25 cellular contexts compared by ENCODE assay signal in the genomic region with DNA sequence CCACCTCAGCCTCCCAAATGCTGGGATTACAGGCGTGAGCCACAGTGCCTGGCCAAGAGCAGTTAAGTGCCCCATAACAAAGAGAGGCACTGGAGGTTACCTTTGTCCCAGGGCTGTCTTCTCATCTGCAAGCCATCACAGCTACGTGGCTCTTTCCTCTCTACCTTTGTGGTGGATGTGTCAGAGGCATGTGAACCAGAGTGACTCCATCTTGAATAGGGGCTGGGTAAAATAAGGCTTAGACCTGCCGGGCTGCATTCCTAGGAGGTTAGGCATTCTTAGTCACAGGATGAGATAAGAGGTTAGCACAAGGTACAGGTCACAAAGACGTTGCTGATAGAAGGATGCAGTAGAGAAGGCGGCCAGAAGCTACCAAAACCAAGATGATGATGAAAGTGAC. TPM values are rescaled to one million over a fixed set of nuclear protein-coding genes. Genes with fewer than 3 reads are reported as not detected.
DNase-seq lines count a peak whose midpoint lies in the region; ATAC-seq, FAIRE-seq and TF ChIP-seq lines count a peak whose summit lies in the region.
"Had no signal": no experiment of that assay in that cellular context is flagged by ENCODE, and none has a peak within 500 bp of the region (broad histone marks: within the 10 kb centered on the region; RNA-seq: fewer than 3 reads in every experiment).

No MANE protein-coding gene starts in this region.

- no peaks in the 10 kb centered on the region for H4K20me1 ChIP-seq in keratinocyte (ENCODE audit: control insufficient read depth, extremely low read depth, insufficient read depth, low read length)

- ATAC-seq in A549 (peak in 1 of 2 experiments; percentile 30; a peak in 2 of 6 replicates), RWPE2 (ENCODE audit: low read depth) (peak; percentile 67), GM21576 (IDR thresholded peaks at IDR 0.05; ENCODE audit: unreplicated experiment) (no peak)
- ATAC-seq: activated CD8-positive, alpha-beta T cell treated with anti-CD3 and anti-CD28 coated beads for 36 hours; heart right ventricle; left colon; T-cell had no signal

- no peaks in the 10 kb centered on the region for H3K27me3 ChIP-seq in RWPE2 (ENCODE audit: insufficient read depth, poor library complexity, severe bottlenecking)
- no peaks in the 10 kb centered on the region for H3K27me3 ChIP-seq in keratinocyte (ENCODE audit: control insufficient read depth, extremely low read depth, insufficient read depth, low read length)
- H3K27me3 ChIP-seq: SJCRH30 had no signal

- TF ChIP-seq RAD21 in A549 (conservative IDR thresholded peaks at IDR 0.05 in 1 of 2, IDR thresholded peaks at IDR 0.05 in 1 of 2): no peak

- TF ChIP-seq POLR2A in A549 (IDR thresholded peaks at IDR 0.05; ENCODE audit: low read length): no peak

- POLR2A ChIA-PET in A549 (lab: Yijun Ruan, JAX): no interaction called here

- dilution Hi-C loops in keratinocyte (cut with MboI; ENCODE audit: extremely low pct_ligation_motif_present, low sequenced_read_pairs): no loop called here

- H3K27ac ChIP-seq in A549 (no peak overlapping the region), RWPE2 (ENCODE audit: poor library complexity, severe bottlenecking) (no peak overlapping the region), keratinocyte (ENCODE audit: control insufficient read depth, insufficient read depth, low read length) (peak overlapping the region; percentile 74)
- H3K27ac ChIP-seq: heart right ventricle, SJCRH30 had no signal

- FAIRE-seq in A549 (lab: Jason Lieb, UNC) (no peak), HTR-8/SVneo (lab: Jason Lieb, UNC) (peak; percentile 31), keratinocyte (lab: Jason Lieb, UNC) (peak; percentile 94)
- FAIRE-seq: astrocyte, GM12891, TTC549 had no signal

- H3K4me3 ChIP-seq in A549: no peak overlapping the region
- no peak overlapping the region for H3K4me3 ChIP-seq in RWPE2 (ENCODE audit: severe bottlenecking)
- no peak overlapping the region for H3K4me3 ChIP-seq in keratinocyte (ENCODE audit: control insufficient read depth in 2 of 3, extremely low read depth in 1 of 3, insufficient read depth in 2 of 3, low read depth in 1 of 3, low read length in 3 of 3)
- H3K4me3 ChIP-seq: heart right ventricle, SJCRH30 had no signal

- H2AFZ ChIP-seq in keratinocyte (ENCODE audit: control insufficient read depth, low read length): no peak overlapping the region

- DNase-seq in A549 (ENCODE audit: low read depth in 1 of 2, low spot score in 1 of 2) (peak in 1 of 2 experiments; percentile 10), HTR-8/SVneo (ENCODE audit: insufficient read length, low spot score) (no peak), RWPE2 (ENCODE audit: low spot score) (no peak), keratinocyte (ENCODE audit: low read depth, low spot score) (peak; percentile 91), activated gamma-delta T cell treated with Interleukin-2 at 50 U/mL for 16 hours (no peak), SW 1271 (lab: John Stamatoyannopoulos, UW) (no peak), NCI-H1417 treated with DMSO at 0.1 percent for 48 hours (lab: John Stamatoyannopoulos, UW) (no peak)
- DNase-seq: activated CD4-positive, CD25-positive, alpha-beta regulatory T cell treated with anti-CD3 and anti-CD28 coated beads, Interleukin-2, amount 50 U/mL, for 72 hours; activated CD8-positive, alpha-beta T cell treated with anti-CD3 and anti-CD28 coated beads for 36 hours; activated naive CD8-positive, alpha-beta T cell treated with anti-CD3 and anti-CD28 coated beads for 36 hours; DND-41; foreskin fibroblast; heart right ventricle; KBM-7; left colon; naive B cell; NCI-H1930; NCI-H82; SJCRH30; stimulated activated CD4-positive, alpha-beta T cell treated with anti-CD3 and anti-CD28 coated beads, Interleukin-1b, Interleukin-23, amount 100 ng/mL, for 48 hours; T-cell had no signal

- H3K9me3 ChIP-seq in A549 (no peaks in the 10 kb centered on the region), RWPE2 (ENCODE audit: severe bottlenecking) (no peaks in the 10 kb centered on the region), keratinocyte (ENCODE audit: control insufficient read depth, low read depth, low read length) (no peaks in the 10 kb centered on the region)
- H3K9me3 ChIP-seq: SJCRH30 had no signal

- H3K4me1 ChIP-seq in A549: no peaks in the 10 kb centered on the region
- H3K4me1 ChIP-seq in RWPE2 (ENCODE audit: insufficient read depth, poor library complexity, severe bottlenecking): peaks cover 13% of the 10 kb centered on the region
- peaks cover 36% of the 10 kb centered on the region for H3K4me1 ChIP-seq in keratinocyte (ENCODE audit: control insufficient read depth, extremely low read depth, insufficient read depth, low read length)
- H3K4me1 ChIP-seq: heart right ventricle had no signal

- 35% methylated on average over 5 of the region's 5 CpGs for WGBS in A549 (ENCODE audit: missing lambda C conversion rate)

- H3K4me2 ChIP-seq in A549 (no peak overlapping the region), keratinocyte (ENCODE audit: control insufficient read depth, extremely low read depth, insufficient read depth, low read depth, low read length) (no peak overlapping the region)

- TF ChIP-seq CTCF in A549 (IDR thresholded peaks at IDR 0.05): no peak
- TF ChIP-seq CTCF in RWPE2 (IDR thresholded peaks at IDR 0.05; ENCODE audit: poor library complexity, severe bottlenecking): no peak
- no peak for TF ChIP-seq CTCF in keratinocyte (optimal IDR thresholded peaks at IDR 0.05 in 1 of 3, IDR thresholded peaks at IDR 0.05 in 1 of 3, conservative IDR thresholded peaks at IDR 0.05 in 1 of 3; ENCODE audit: extremely low read depth in 1 of 3, insufficient read depth in 2 of 3, low read length in 3 of 3)

- no peaks in the 10 kb centered on the region for H3K79me2 ChIP-seq in keratinocyte (ENCODE audit: control insufficient read depth, insufficient read depth, low read length)

- H3K9ac ChIP-seq in keratinocyte (ENCODE audit: control insufficient read depth, extremely low read depth, insufficient read depth, low read length): no peak overlapping the region

- H3K36me3 ChIP-seq in RWPE2 (ENCODE audit: low read depth) (no peaks in the 10 kb centered on the region), keratinocyte (ENCODE audit: control insufficient read depth in 2 of 2, extremely low read depth in 1 of 2, insufficient read depth in 2 of 2, low read length in 2 of 2) (no peaks in the 10 kb centered on the region)
- H3K36me3 ChIP-seq: heart right ventricle, SJCRH30 had no signal

- no peak for TF ChIP-seq EP300 in A549 (IDR thresholded peaks at IDR 0.05)

- CTCF ChIA-PET in A549 (lab: Yijun Ruan, JAX): no interaction called here

- H3K9me1 ChIP-seq in keratinocyte (ENCODE audit: control insufficient read depth, extremely low read depth, insufficient read depth, low read length): no peaks in the 10 kb centered on the region

TF ChIP-seq in A549, 52 proteins besides CTCF, POLR2A, EP300 and RAD21:
- TF ChIP-seq HOXB5 (CRISPR knock-in tag; IDR thresholded peaks at IDR 0.05) (peak; percentile 81; the same call in 1 of the 2 replicates), EHF (CRISPR knock-in tag; IDR thresholded peaks at IDR 0.05) (peak; percentile 33; the same call in 1 of the 2 replicates), HEYL (CRISPR knock-in tag; IDR thresholded peaks at IDR 0.05) (no peak), POLR2AphosphoS2 (conservative IDR thresholded peaks at IDR 0.05; ENCODE audit: low read length) (no peak), GATA3 (IDR thresholded peaks at IDR 0.05; ENCODE audit: borderline replicate concordance) (no peak)
- TF ChIP-seq, protein P1, sequence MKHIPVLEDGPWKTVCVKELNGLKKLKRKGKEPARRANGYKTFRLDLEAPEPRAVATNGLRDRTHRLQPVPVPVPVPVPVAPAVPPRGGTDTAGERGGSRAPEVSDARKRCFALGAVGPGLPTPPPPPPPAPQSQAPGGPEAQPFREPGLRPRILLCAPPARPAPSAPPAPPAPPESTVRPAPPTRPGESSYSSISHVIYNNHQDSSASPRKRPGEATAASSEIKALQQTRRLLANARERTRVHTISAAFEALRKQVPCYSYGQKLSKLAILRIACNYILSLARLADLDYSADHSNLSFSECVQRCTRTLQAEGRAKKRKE (CRISPR knock-in tag; IDR thresholded peaks at IDR 0.05; ENCODE audit: low read depth): peak; percentile 62; the same call in 1 of the 2 replicates

RNA-seq across cellular contexts. Expression of a gene that starts 59.4 kb away (rescaled TPM):
- polyA plus RNA-seq in A549 (2011; rRNA removed): 9.4 and 10.5 TPM in 2 replicates
- polyA plus RNA-seq in A549 (2012; cell fraction: cytosol; rRNA removed): 2.4 and 3.1 TPM in 2 replicates
- 6.1 and 7.0 TPM in 2 replicates for polyA plus RNA-seq in A549 (2012; cell fraction: nucleus; rRNA removed)
- polyA plus RNA-seq in A549 (2017; fragmentation: RNase III; extraction: RNeasy Plus Mini Kit Qiagen cat#74134 plus additional on column Dnase treatment): 2.6 to 3.2 TPM (median 2.9 TPM) in 3 replicates
- polyA minus RNA-seq in A549 (2011; rRNA and poly(A)+ RNA removed): 27.7 and 36.5 TPM in 2 replicates
- polyA plus RNA-seq in keratinocyte: 3.2 to 5.9 TPM (median 4.1 TPM) in 3 replicates
- polyA plus RNA-seq in keratinocyte (2011; ENCODE audit: low read depth): 1.3 TPM
- 1.8 and 2.1 TPM in 2 replicates for polyA plus RNA-seq in keratinocyte (2011; cell fraction: cytosol; rRNA removed)
- 8.3 TPM in 2 replicates for polyA plus RNA-seq in keratinocyte (2011; cell fraction: nucleus; rRNA removed)
- polyA plus RNA-seq in keratinocyte (2012; ENCODE audit: low replicate concordance): 2.8 TPM in 2 replicates
- polyA minus RNA-seq in keratinocyte: 13.4 to 22.8 TPM (median 18.7 TPM) in 3 replicates
- polyA minus RNA-seq in keratinocyte (2011; cell fraction: cytosol; rRNA and poly(A)+ RNA removed): 2.5 TPM
- polyA minus RNA-seq in keratinocyte (2011; cell fraction: nucleus; rRNA and poly(A)+ RNA removed): 8.8 and 18.6 TPM in 2 replicates
